In the genomic region with DNA sequence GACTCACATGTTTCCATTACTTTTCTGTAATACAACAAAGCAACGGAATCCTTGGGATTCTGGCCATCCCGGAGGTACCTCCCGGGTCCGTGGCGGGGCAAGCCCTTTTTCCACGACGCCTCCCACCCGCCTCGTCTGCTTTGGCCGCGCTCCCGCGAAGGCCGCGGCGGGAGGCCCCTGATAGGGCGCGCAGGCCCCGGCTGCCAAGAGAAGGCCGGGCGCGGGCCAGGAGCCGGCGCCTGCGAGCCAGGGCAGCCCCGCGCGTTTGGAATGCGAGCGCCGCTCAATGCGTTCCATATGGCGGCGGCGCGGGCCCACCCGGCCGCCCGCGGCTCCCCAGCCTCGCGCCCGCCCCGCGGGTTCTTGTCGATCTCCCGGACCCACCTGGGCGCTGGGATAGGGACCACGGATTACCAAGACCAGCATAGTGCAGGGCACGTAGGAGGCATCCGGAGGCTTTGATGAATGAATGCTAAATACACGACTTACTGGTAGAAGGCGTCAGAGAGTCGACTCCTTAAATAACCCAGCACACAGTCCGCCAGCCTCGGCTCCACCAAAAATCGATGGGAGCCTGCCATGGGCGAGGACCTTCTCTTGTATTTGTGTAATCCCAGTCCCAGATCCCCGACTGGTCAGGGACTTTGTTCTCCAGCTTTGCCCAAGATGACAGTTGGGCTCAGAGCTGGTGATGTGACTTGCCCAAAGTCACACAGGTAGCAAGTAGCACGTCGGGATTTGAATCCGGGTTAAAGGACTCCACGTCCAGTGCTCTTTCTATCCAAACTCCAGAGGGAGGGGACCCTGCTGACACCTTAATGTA, we compare ENCODE assay signal across 9 cellular contexts. TPM values are rescaled to one million over a fixed set of nuclear protein-coding genes. Genes with fewer than 3 reads are reported as not detected.
DNase-seq lines count a peak whose midpoint lies in the region; ATAC-seq, FAIRE-seq and TF ChIP-seq lines count a peak whose summit lies in the region.
"Had no signal": no experiment of that assay in that cellular context is flagged by ENCODE, and none has a peak within 500 bp of the region (broad histone marks: within the 10 kb centered on the region; RNA-seq: fewer than 3 reads in every experiment).

No MANE protein-coding gene starts in this region.

- intact Hi-C loops in left cardiac atrium (cut with DNase I): no loop called here
- intact Hi-C loops in sigmoid colon (cut with DNase I): no loop called here

- no peak overlapping the region for H3K4me3 Mint-ChIP-seq in activated T-helper 17 cell treated with anti-CD3 and anti-CD28 coated beads, Interleukin-2, amount 50 U/mL, for 72 hours

- no peak overlapping the region for H3K4ac ChIP-seq in trophoblast cell (ENCODE audit: low read depth, low read length)

- no peak overlapping the region for H4K91ac ChIP-seq in trophoblast cell (ENCODE audit: low read depth, low read length)

- no peak overlapping the region for H3K18ac ChIP-seq in trophoblast cell (ENCODE audit: low read length)

- no peak overlapping the region for H4K8ac ChIP-seq in trophoblast cell (ENCODE audit: low read depth, low read length)

- H3K4me1 ChIP-seq in sigmoid colon (peaks cover 0 to 18% (median 13%) of the 10 kb centered on the region in 4 donors), trophoblast cell (ENCODE audit: control insufficient read depth in 1 of 2, insufficient read depth in 2 of 2, low read length in 2 of 2) (no peaks in the 10 kb centered on the region)

- H2BK120ac ChIP-seq in trophoblast cell (ENCODE audit: insufficient read depth, low read length, poor library complexity): no peak overlapping the region

- no peak overlapping the region for H2BK12ac ChIP-seq in trophoblast cell (ENCODE audit: low read length)

- H3K27ac Mint-ChIP-seq in activated T-helper 17 cell treated with anti-CD3 and anti-CD28 coated beads, Interleukin-2, amount 50 U/mL, for 72 hours: peak overlapping the region; percentile 54

- no peak overlapping the region for H3K23ac ChIP-seq in trophoblast cell (ENCODE audit: low read length)

- ATAC-seq in activated T-helper 17 cell treated with anti-CD3 and anti-CD28 coated beads, Interleukin-2, amount 50 U/mL, for 72 hours (replicated peaks): no peak
- peak; percentile 83 to 90 for ATAC-seq in left cardiac atrium
- ATAC-seq in HG02763 (IDR thresholded peaks at IDR 0.05; ENCODE audit: unreplicated experiment): no peak

- no peak for DNase-seq in GM12891 (ENCODE audit: insufficient read length, low spot score)
- peak; percentile 77 for DNase-seq in left cardiac atrium
- DNase-seq in sigmoid colon: no peak
- no peak for DNase-seq in glomerular visceral epithelial cell (ENCODE audit: extremely low spot score)
- no peak for DNase-seq in trophoblast cell
- no peak for DNase-seq in activated CD4-positive, CD25-positive, alpha-beta regulatory T cell treated with anti-CD3 and anti-CD28 coated beads, Interleukin-2, amount 50 U/mL, for 72 hours

- H3K27me3 Mint-ChIP-seq in activated T-helper 17 cell treated with anti-CD3 and anti-CD28 coated beads, Interleukin-2, amount 50 U/mL, for 72 hours: no peaks in the 10 kb centered on the region

- TF ChIP-seq CTCF in sigmoid colon (IDR thresholded peaks at IDR 0.05): no peak

- no peak overlapping the region for H3K4me2 ChIP-seq in trophoblast cell (ENCODE audit: low read length)

- H2AK5ac ChIP-seq in trophoblast cell (ENCODE audit: low read length): no peak overlapping the region

- H3K36me3 ChIP-seq in sigmoid colon: no peaks in the 10 kb centered on the region
- H3K36me3 ChIP-seq in trophoblast cell (ENCODE audit: control insufficient read depth in 1 of 2, insufficient read depth in 2 of 2, low read length in 2 of 2): no peaks in the 10 kb centered on the region

- no peak overlapping the region for H3K9ac ChIP-seq in trophoblast cell (ENCODE audit: low read length)

- H2AFZ ChIP-seq in trophoblast cell (ENCODE audit: insufficient read depth, low read length, poor library complexity): no peak overlapping the region

- 36 to 64% methylated on average over 63 of the region's 63 CpGs for WGBS in sigmoid colon, 2 donors
- no CpG with 5 or more reads among the region's 63 CpGs for WGBS in trophoblast cell (ENCODE audit: extremely low coverage, insufficient coverage, insufficient read length)

- H3K36me3 Mint-ChIP-seq in activated T-helper 17 cell treated with anti-CD3 and anti-CD28 coated beads, Interleukin-2, amount 50 U/mL, for 72 hours (ENCODE audit: low read depth): peaks cover 56% of the 10 kb centered on the region

- no peaks in the 10 kb centered on the region for H3K79me1 ChIP-seq in trophoblast cell (ENCODE audit: low read length)

- no peak overlapping the region for H2BK5ac ChIP-seq in trophoblast cell (ENCODE audit: low read depth, low read length, poor library complexity)

- no peak; the same call in 1 of the 2 replicates for TF ChIP-seq POLR2A in GM12891 (IDR thresholded peaks at IDR 0.05; ENCODE audit: low read depth, low read length)
- no peak for TF ChIP-seq POLR2A in sigmoid colon (IDR thresholded peaks at IDR 0.05)

- TF ChIP-seq EP300 in sigmoid colon (IDR thresholded peaks at IDR 0.05): no peak

- no peak overlapping the region for H3K14ac ChIP-seq in trophoblast cell (ENCODE audit: low read length)

- peak overlapping the region in 3 of 4 donors; percentile 33 to 44 (median 43) for H3K4me3 ChIP-seq in sigmoid colon
- H3K4me3 ChIP-seq in trophoblast cell (ENCODE audit: low read depth, low read length): no peak overlapping the region

- no peaks in the 10 kb centered on the region for H3K27me3 ChIP-seq in sigmoid colon
- no peaks in the 10 kb centered on the region for H3K27me3 ChIP-seq in trophoblast cell (ENCODE audit: insufficient read depth, low read length)

- H4K12ac ChIP-seq in trophoblast cell (ENCODE audit: low read depth, low read length): no peak overlapping the region

- H3K9me3 ChIP-seq in sigmoid colon (no peaks in the 10 kb centered on the region), trophoblast cell (ENCODE audit: insufficient read depth, low read depth, low read length) (no peaks in the 10 kb centered on the region)

- FAIRE-seq in GM12891 (lab: Jason Lieb, UNC): no peak

- no peaks in the 10 kb centered on the region for H3K79me2 ChIP-seq in trophoblast cell (ENCODE audit: control insufficient read depth, insufficient read depth, low read length, poor library complexity)

- H3K27ac ChIP-seq in sigmoid colon (peak overlapping the region; percentile 56 to 86 (median 74)), trophoblast cell (ENCODE audit: low read depth, low read length) (no peak overlapping the region)
- H3K27ac ChIP-seq: VCaP had no signal

- H3K9me3 Mint-ChIP-seq in activated T-helper 17 cell treated with anti-CD3 and anti-CD28 coated beads, Interleukin-2, amount 50 U/mL, for 72 hours: no peaks in the 10 kb centered on the region

- H3K4me1 Mint-ChIP-seq in activated T-helper 17 cell treated with anti-CD3 and anti-CD28 coated beads, Interleukin-2, amount 50 U/mL, for 72 hours: peaks cover 48% of the 10 kb centered on the region

TF ChIP-seq in GM12891, 5 proteins besides CTCF, POLR2A, EP300 and RAD21:
- TF ChIP-seq SPI1 (IDR thresholded peaks at IDR 0.05; ENCODE audit: low read depth, low read length) (no peak), POU2F2 (IDR thresholded peaks at IDR 0.05; ENCODE audit: low read depth, low read length) (no peak), PAX5 (IDR thresholded peaks at IDR 0.05; ENCODE audit: insufficient read depth, low read length, severe bottlenecking) (no peak), POLR2AphosphoS5 (IDR thresholded peaks at IDR 0.05; ENCODE audit: low read depth, low read length) (peak; percentile 35; the same call in 1 of the 2 replicates), TAF1 (IDR thresholded peaks at IDR 0.05; ENCODE audit: low read depth, low read length) (no peak)

RNA-seq across cellular contexts. Expression of gene PHF19, which starts 17.6 kb away (rescaled TPM):
- polyA plus RNA-seq in GM12891 (2012; ENCODE audit: low read depth, missing spikeins): 65.4 TPM
- total RNA-seq in activated T-helper 17 cell treated with anti-CD3 and anti-CD28 coated beads, Interleukin-2, amount 50 U/mL, for 72 hours: 100 to 1,000 TPM; 236 to 258 TPM
- total RNA-seq in left cardiac atrium: 10 to 100 TPM; 16.8 to 18.5 TPM
- total RNA-seq in sigmoid colon: 10 to 100 TPM; 22.5 to 32.7 (median 31.6) TPM
- 10 to 100 TPM; 10.2 to 38.2 (median 10.6) TPM for polyA plus RNA-seq in sigmoid colon
- polyA plus RNA-seq in trophoblast cell (2013): 12.1 and 12.9 TPM in 2 replicates

RNA-seq across cellular contexts. Expression of gene TRAF1, which starts 32.0 kb away (rescaled TPM):
- polyA plus RNA-seq in GM12891 (2012; ENCODE audit: low read depth, missing spikeins): 107 TPM
- 100 to 1,000 TPM in 1 of 2 donors, 10 to 100 TPM in 1; 71.4 to 164 TPM for total RNA-seq in activated T-helper 17 cell treated with anti-CD3 and anti-CD28 coated beads, Interleukin-2, amount 50 U/mL, for 72 hours
- total RNA-seq in left cardiac atrium: 1 to 10 TPM; 3.3 to 3.7 TPM
- 1 to 10 TPM; 4.4 to 8.0 (median 5.0) TPM for total RNA-seq in sigmoid colon
- polyA plus RNA-seq in sigmoid colon: 10 to 100 TPM in 1 of 3 donors, under 1 TPM in 2; 0.46 to 10.0 (median 0.60) TPM
- 0.60 and 0.64 TPM in 2 replicates for polyA plus RNA-seq in trophoblast cell (2013)

RNA-seq across cellular contexts. Expression of gene PSMD5, which starts 51.9 kb away (rescaled TPM):
- polyA plus RNA-seq in GM12891 (2012; ENCODE audit: low read depth, missing spikeins): 12.0 TPM
- 10 to 100 TPM; 60.2 to 62.8 TPM for total RNA-seq in activated T-helper 17 cell treated with anti-CD3 and anti-CD28 coated beads, Interleukin-2, amount 50 U/mL, for 72 hours
- 10 to 100 TPM; 22.5 to 25.9 TPM for total RNA-seq in left cardiac atrium
- total RNA-seq in sigmoid colon: 10 to 100 TPM; 28.6 to 42.6 (median 37.8) TPM
- polyA plus RNA-seq in sigmoid colon: 10 to 100 TPM; 13.2 to 22.9 (median 17.0) TPM
- 24.7 and 24.8 TPM in 2 replicates for polyA plus RNA-seq in trophoblast cell (2013)

Comparison
In these comparisons a context has a peak if more than half of its experiments do, and no peak if none do; other contexts are left out.
1. ATAC-seq: peak in left cardiac atrium (2 of 2); none in activated T-helper 17 cell treated with anti-CD3 and anti-CD28 coated beads, Interleukin-2, amount 50 U/mL, for 72 hours (single experiment) and HG02763 (single experiment).
2. RNA of gene PHF19, which starts 17.6 kb away (total RNA-seq): 236 to 258 TPM in activated T-helper 17 cell treated with anti-CD3 and anti-CD28 coated beads, Interleukin-2, amount 50 U/mL, for 72 hours; 22.5 to 32.7 TPM in sigmoid colon and 16.8 to 18.5 TPM in left cardiac atrium; every median in the first group is over 4 times any median in the second.
3. RNA of gene TRAF1, which starts 32.0 kb away (total RNA-seq): 71.4 to 164 TPM in activated T-helper 17 cell treated with anti-CD3 and anti-CD28 coated beads, Interleukin-2, amount 50 U/mL, for 72 hours; 4.4 to 8.0 TPM in sigmoid colon and 3.3 to 3.7 TPM in left cardiac atrium; every median in the first group is over 4 times any median in the second.